Comparison of ENCODE assay signal across 9 cellular contexts in genomic region chr20:45346851-45347250, GRCh38. TPM values are rescaled to one million over a fixed set of nuclear protein-coding genes. Genes with fewer than 3 reads are reported as not detected.
DNase-seq lines count a peak whose midpoint lies in the region; ATAC-seq and TF ChIP-seq lines count a peak whose summit lies in the region.
"Had no signal": no experiment of that assay in that cellular context is flagged by ENCODE, and none has a peak within 500 bp of the region (broad histone marks: within the 10 kb centered on the region; RNA-seq: fewer than 3 reads in every experiment).

No MANE protein-coding gene starts in this region.

- no peak for ATAC-seq in GM18868 (IDR thresholded peaks at IDR 0.05; ENCODE audit: unreplicated experiment)
- no peak for ATAC-seq in HG02970 (IDR thresholded peaks at IDR 0.05; ENCODE audit: low FRiP score, unreplicated experiment)

- peak overlapping the region; percentile 98 for H3K4me3 ChIP-seq in fibroblast of villous mesenchyme (ENCODE audit: low read depth, low read length)
- peak overlapping the region; percentile 70 for H3K4me3 ChIP-seq in retinal pigment epithelial cell (ENCODE audit: low read length)

- H3K27ac ChIP-seq in VCaP = peak overlapping the region; percentile 92

- TF ChIP-seq CTCF in VCaP (conservative IDR thresholded peaks at IDR 0.05) (no peak), fibroblast of villous mesenchyme (IDR thresholded peaks at IDR 0.05; ENCODE audit: insufficient read depth, low read depth, low read length) (no peak), retinal pigment epithelial cell (conservative IDR thresholded peaks at IDR 0.05; ENCODE audit: low read depth, low read length) (no peak)

- DNase-seq in ELR (ENCODE audit: low read depth) (peak; percentile 53), fibroblast of villous mesenchyme (ENCODE audit: low read depth) (no peak), retinal pigment epithelial cell (ENCODE audit: low read depth) (no peak), NCI-H146 (lab: John Stamatoyannopoulos, UW) (no peak), A172 (ENCODE audit: low spot score) (no peak)
- DNase-seq: stimulated activated CD4-positive, alpha-beta T cell treated with anti-CD3 and anti-CD28 coated beads, Interleukin-2, amount 100 ng/mL, for 48 hours had no signal

RNA-seq across cellular contexts. Expression of gene SDC4, which starts 1.4 kb away (rescaled TPM):
- total RNA-seq in fibroblast of villous mesenchyme = 129 and 178 TPM in 2 replicates
- total RNA-seq in A172 (2014; rRNA removed; shearing (Covaris generic)) = 42.4 and 43.9 TPM in 2 replicates

RNA-seq across cellular contexts. Expression of gene SYS1, which starts 16.1 kb away (rescaled TPM):
- 19.0 and 25.9 TPM in 2 replicates for total RNA-seq in fibroblast of villous mesenchyme
- total RNA-seq in A172 (2014; rRNA removed; shearing (Covaris generic)) = 14.5 and 18.6 TPM in 2 replicates

RNA-seq across cellular contexts. Expression of gene TP53TG5, which starts 31.3 kb away (rescaled TPM):
- total RNA-seq in fibroblast of villous mesenchyme = not detected in 2 replicates
- total RNA-seq in A172 (2014; rRNA removed; shearing (Covaris generic)) = not detected in 2 replicates

RNA-seq across cellular contexts. Expression of gene MATN4, which starts 38.8 kb away (rescaled TPM):
- not detected in 2 replicates for total RNA-seq in fibroblast of villous mesenchyme
- total RNA-seq in A172 (2014; rRNA removed; shearing (Covaris generic)) = not detected in 2 replicates

RNA-seq across cellular contexts. Expression of gene RBPJL, which starts 40.2 kb away (rescaled TPM):
- total RNA-seq in fibroblast of villous mesenchyme = not detected in 2 replicates
- not detected in 2 replicates for total RNA-seq in A172 (2014; rRNA removed; shearing (Covaris generic))
